ENCODE assay signal across 20 cellular contexts in the genomic region with DNA sequence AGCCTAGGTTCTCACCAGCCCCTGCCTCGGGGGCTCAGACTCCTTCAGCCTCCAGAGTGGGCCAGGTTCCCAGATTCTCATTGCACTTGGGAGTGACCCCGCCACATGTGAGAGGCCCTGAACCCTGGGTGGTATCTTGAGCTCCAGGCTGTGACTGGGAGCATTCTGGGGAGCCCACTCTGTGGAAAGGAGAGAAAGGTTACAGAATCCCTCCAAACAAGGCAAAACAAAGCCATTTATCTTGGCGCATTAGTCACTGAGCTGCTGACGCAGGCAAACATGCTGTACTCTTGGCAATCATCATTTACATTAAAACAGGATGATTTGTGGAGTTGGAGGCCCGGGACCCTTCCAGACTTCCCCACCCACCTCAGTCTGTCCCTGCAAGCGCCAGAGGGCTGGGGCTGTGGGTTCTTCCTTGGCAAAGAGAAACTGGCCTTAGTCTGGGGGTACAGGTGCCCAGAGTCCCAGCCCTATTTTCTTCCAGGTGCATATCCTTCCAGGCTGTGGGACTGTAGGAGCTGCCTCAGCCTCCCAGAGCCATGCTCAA.
DNase-seq lines count a peak whose midpoint lies in the region; ATAC-seq and TF ChIP-seq lines count a peak whose summit lies in the region.
"Had no signal": no experiment of that assay in that cellular context is flagged by ENCODE, and none has a peak within 500 bp of the region (broad histone marks: within the 10 kb centered on the region; RNA-seq: fewer than 3 reads in every experiment).

No MANE protein-coding gene starts in this region.

- H3K9me3 ChIP-seq in mucosa of descending colon (no peaks in the 10 kb centered on the region), gastroesophageal sphincter (no peaks in the 10 kb centered on the region)
- H3K9me3 ChIP-seq: Caco-2, suprapubic skin had no signal

- no peaks in the 10 kb centered on the region for H3K36me3 ChIP-seq in mucosa of descending colon (ENCODE audit: low read depth)
- H3K36me3 ChIP-seq in gastroesophageal sphincter, result no peaks in the 10 kb centered on the region
- H3K36me3 ChIP-seq: suprapubic skin had no signal

- no peak overlapping the region for H3K4me3 ChIP-seq in AG10803 (ENCODE audit: low read length)
- no peak overlapping the region for H3K4me3 ChIP-seq in choroid plexus epithelial cell (ENCODE audit: low read depth, low read length)
- H3K4me3 ChIP-seq in mucosa of descending colon, result no peak overlapping the region
- no peak overlapping the region for H3K4me3 ChIP-seq in gastroesophageal sphincter
- H3K4me3 ChIP-seq: suprapubic skin had no signal

- H3K27me3 Mint-ChIP-seq in immature natural killer cell (ENCODE audit: low read depth in 3 of 3), result peaks cover 2 to 9% (median 4%) of the 10 kb centered on the region in 3 donors

- H3K9me3 Mint-ChIP-seq in immature natural killer cell, result no peaks in the 10 kb centered on the region

- DNase-seq in AG10803 (ENCODE audit: low read depth) (peak; percentile 33), M059J (ENCODE audit: low read depth) (peak; percentile 19), choroid plexus epithelial cell (ENCODE audit: low read depth) (peak; percentile 51), mucosa of descending colon (no peak), immature natural killer cell (no peak)
- no peak for DNase-seq in activated CD4-positive, alpha-beta T cell treated with anti-CD3 and anti-CD28 coated beads, Interleukin-2, amount 50 U/mL, for 4 hours
- DNase-seq: activated CD4-positive, CD25-positive, alpha-beta regulatory T cell; activated gamma-delta T cell treated with Interleukin-2 at 50 U/mL for 16 hours; aorta; Caco-2; dermis blood vessel endothelial cell; EL; NCI-H187; occipital lobe; small intestine; T-helper 2 cell had no signal

- no peak overlapping the region for H3K27ac ChIP-seq in gastroesophageal sphincter
- H3K27ac ChIP-seq: epithelial cell of prostate, suprapubic skin had no signal

- H3K36me3 Mint-ChIP-seq in immature natural killer cell, result no peaks in the 10 kb centered on the region

- H3K4me1 Mint-ChIP-seq in immature natural killer cell, result no peaks in the 10 kb centered on the region

- ATAC-seq in mucosa of descending colon, result peak; percentile 16
- no peak for ATAC-seq in HG03139 (IDR thresholded peaks at IDR 0.05; ENCODE audit: unreplicated experiment)
- ATAC-seq in gastroesophageal sphincter, result no peak

- H3K4me1 ChIP-seq in mucosa of descending colon (ENCODE audit: low read depth), result no peaks in the 10 kb centered on the region
- H3K4me1 ChIP-seq in gastroesophageal sphincter, result peaks cover 0 to 6% (median 0%) of the 10 kb centered on the region in 3 donors

- peaks cover 5% of the 10 kb centered on the region for H3K27me3 ChIP-seq in gastroesophageal sphincter

- 60% methylated on average over 1 of the region's 6 CpGs; no CpG with 5 or more reads in 1 of the 2 donors for WGBS in gastroesophageal sphincter (ENCODE audit: low coverage in 1 of 2), 2 donors

- no peak overlapping the region for H3K4me3 Mint-ChIP-seq in immature natural killer cell

- intact Hi-C loops in mucosa of descending colon (cut with DNase I, micrococcal nuclease), result no loop called here

- TF ChIP-seq EP300 in gastroesophageal sphincter (IDR thresholded peaks at IDR 0.05), result no peak

- H3K27ac Mint-ChIP-seq in immature natural killer cell, result no peak overlapping the region

- TF ChIP-seq CTCF in AG10803 (conservative IDR thresholded peaks at IDR 0.05; ENCODE audit: low read length), result no peak
- TF ChIP-seq CTCF in choroid plexus epithelial cell (conservative IDR thresholded peaks at IDR 0.05; ENCODE audit: low read depth, low read length), result no peak
- TF ChIP-seq CTCF in mucosa of descending colon (IDR thresholded peaks at IDR 0.05), result no peak
- no peak for TF ChIP-seq CTCF in gastroesophageal sphincter (IDR thresholded peaks at IDR 0.05)

- no peak for TF ChIP-seq POLR2A in gastroesophageal sphincter (IDR thresholded peaks at IDR 0.05)

Comparison
In these comparisons a context has a peak if more than half of its experiments do, and no peak if none do; other contexts are left out.
1. DNase-seq: peak in AG10803 (single experiment), M059J (single experiment) and choroid plexus epithelial cell (single experiment); none in mucosa of descending colon (0 of 3), activated CD4-positive, alpha-beta T cell treated with anti-CD3 and anti-CD28 coated beads, Interleukin-2, amount 50 U/mL, for 4 hours (0 of 2) and immature natural killer cell (0 of 3).